8 cellular contexts compared by ENCODE assay signal in genomic region chr10:109912335-109913282, GRCh38.
DNase-seq lines count a peak whose midpoint lies in the region; ATAC-seq, FAIRE-seq and TF ChIP-seq lines count a peak whose summit lies in the region.

No MANE protein-coding gene starts in this region.

- DNase-seq in NCI-H774 (lab: John Stamatoyannopoulos, UW) = peak; percentile 26
- DNase-seq in fibroblast of peridontal ligament (ENCODE audit: extremely low read depth) = peak; percentile 45
- DNase-seq in activated T-cell treated with anti-CD3 and anti-CD28 coated beads for 4 hours = no peak
- DNase-seq in MM.1S = no peak
- no peak for DNase-seq in HTR-8/SVneo (ENCODE audit: insufficient read length, low spot score)
- no peak for DNase-seq in stimulated activated CD8-positive, alpha-beta memory T cell treated with anti-CD3 and anti-CD28 coated beads, Interleukin-4, amount 100 ng/mL, for 48 hours

- TF ChIP-seq CTCF in MM.1S (IDR thresholded peaks at IDR 0.05; ENCODE audit: low read length) = no peak

- H3K27me3 ChIP-seq in MM.1S (replicated peaks; ENCODE audit: insufficient read depth, low read length) = no peaks in the 10 kb centered on the region

- no peaks in the 10 kb centered on the region for H3K9me2 ChIP-seq in MM.1S (replicated peaks; ENCODE audit: insufficient read depth, low read length)

- ATAC-seq in GM19025 (IDR thresholded peaks at IDR 0.05; ENCODE audit: low read depth, unreplicated experiment) = peak; percentile 87
- ATAC-seq in HG02852 (IDR thresholded peaks at IDR 0.05; ENCODE audit: unreplicated experiment) = peak; percentile 77

- no peaks in the 10 kb centered on the region for H3K36me3 ChIP-seq in MM.1S (replicated peaks; ENCODE audit: insufficient read depth, low read length)

- no peaks in the 10 kb centered on the region for H4K20me1 ChIP-seq in MM.1S (ENCODE audit: insufficient read depth, low read length)

- peaks cover 20% of the 10 kb centered on the region for H3F3A ChIP-seq in MM.1S (ENCODE audit: insufficient read depth, low read length)

- H3K27ac ChIP-seq in MM.1S (ENCODE audit: low read length) = no peak overlapping the region

- peaks cover 36% of the 10 kb centered on the region for H3K79me2 ChIP-seq in MM.1S (ENCODE audit: low read length)

- H3K4me3 ChIP-seq in MM.1S (ENCODE audit: low read length) = no peak overlapping the region

- peaks cover 66% of the 10 kb centered on the region for H3K4me1 ChIP-seq in MM.1S (ENCODE audit: low read length)

- H3K9ac ChIP-seq in MM.1S (ENCODE audit: low read length) = no peak overlapping the region

- H3K4me2 ChIP-seq in MM.1S (ENCODE audit: low read depth, low read length) = no peak overlapping the region

- FAIRE-seq in HTR-8/SVneo (lab: Jason Lieb, UNC) = no peak

- no peaks in the 10 kb centered on the region for H3K9me3 ChIP-seq in MM.1S (replicated peaks; ENCODE audit: insufficient read depth, low read length)

- no peak overlapping the region for H2AFZ ChIP-seq in MM.1S (ENCODE audit: low read length)

Comparison
In these comparisons a context has a peak if more than half of its experiments do, and no peak if none do; other contexts are left out.
1. DNase-seq: peak in NCI-H774 (single experiment) and fibroblast of peridontal ligament (single experiment); none in activated T-cell treated with anti-CD3 and anti-CD28 coated beads for 4 hours (single experiment), MM.1S (single experiment), HTR-8/SVneo (single experiment) and stimulated activated CD8-positive, alpha-beta memory T cell treated with anti-CD3 and anti-CD28 coated beads, Interleukin-4, amount 100 ng/mL, for 48 hours (single experiment).